In genomic region chr5:141360685-141361084, GRCh38 we compare ENCODE assay signal across 20 cellular contexts. TPM values are rescaled to one million over a fixed set of nuclear protein-coding genes. Genes with fewer than 3 reads are reported as not detected.
A peak's percentile ranks its signal among the peaks of the same experiment; 100 is the strongest.
DNase-seq lines count a peak whose midpoint lies in the region; ATAC-seq and TF ChIP-seq lines count a peak whose summit lies in the region.
"Had no signal": no experiment of that assay in that cellular context is flagged by ENCODE, and none has a peak within 500 bp of the region (broad histone marks: within the 10 kb centered on the region; RNA-seq: fewer than 3 reads in every experiment).

No MANE protein-coding gene starts in this region.

- CTCF ChIA-PET in CD4-positive, alpha-beta memory T cell (lab: Charles Lee; ENCODE audit: partially characterized antibody), result no interaction called here

- no peak overlapping the region for H3K27ac ChIP-seq in CD4-positive, alpha-beta memory T cell (ENCODE audit: low read depth, low read length)
- no peak overlapping the region for H3K27ac ChIP-seq in SU-DHL-6 (ENCODE audit: low read depth, low read length)
- no peak overlapping the region for H3K27ac ChIP-seq in muscle layer of duodenum (ENCODE audit: low read length)
- H3K27ac ChIP-seq: neural progenitor cell had no signal

- H3K4me3 Mint-ChIP-seq in CD4-positive, alpha-beta memory T cell, result peak overlapping the region in 1 of 8 donors; percentile 15
- H3K4me3 Mint-ChIP-seq: neural progenitor cell had no signal

- intact Hi-C loops in CD4-positive, alpha-beta memory T cell (cut with micrococcal nuclease), result no loop called here

- TF ChIP-seq CTCF in AG09309 (IDR thresholded peaks at IDR 0.05; ENCODE audit: control insufficient read depth, insufficient read depth, low read depth, low read length, missing control alignments) (no peak), SU-DHL-6 (IDR thresholded peaks at IDR 0.05; ENCODE audit: insufficient read depth, low read length, poor library complexity, severe bottlenecking) (no peak)

- no peak for ATAC-seq in GM21786 (IDR thresholded peaks at IDR 0.05; ENCODE audit: unreplicated experiment)
- ATAC-seq: T-helper 17 cell had no signal

- no peak for DNase-seq in AG09309 (ENCODE audit: low read depth)
- DNase-seq in CD4-positive, alpha-beta memory T cell, result no peak
- no peak for DNase-seq in G401 (ENCODE audit: low spot score)
- no peak for DNase-seq in GM19238 (ENCODE audit: insufficient read length, low spot score)
- no peak for DNase-seq in NCI-H2171 (lab: John Stamatoyannopoulos, UW)
- DNase-seq: activated CD4-positive, alpha-beta T cell treated with anti-CD3 and anti-CD28 coated beads, Interleukin-2, amount 50 U/mL, for 1 hour; COR-L47; effector memory CD8-positive, alpha-beta T cell; NCI-H748 treated with DMSO at 0.1 percent for 48 hours; OCI-M1; SHP77; stimulated activated CD4-positive, alpha-beta T cell treated with anti-CD3 and anti-CD28 coated beads, Interleukin-2, amount 100 ng/mL, for 48 hours; T-helper 17 cell had no signal

- H3K4me2 ChIP-seq in SU-DHL-6 (ENCODE audit: low read depth, low read length, poor library complexity, severe bottlenecking), result peak overlapping the region; percentile 58
- H3K4me2 ChIP-seq: neural progenitor cell, smooth muscle cell had no signal

- H3K4me1 Mint-ChIP-seq in CD4-positive, alpha-beta memory T cell, result peaks cover 0 to 5% (median 2%) of the 10 kb centered on the region in 4 donors
- H3K4me1 Mint-ChIP-seq: neural progenitor cell, T-helper 17 cell had no signal

- H3K4me1 ChIP-seq in CD4-positive, alpha-beta memory T cell (ENCODE audit: insufficient read depth, low read length), result no peaks in the 10 kb centered on the region
- H3K4me1 ChIP-seq in muscle layer of duodenum (ENCODE audit: control insufficient read depth in 1 of 2, insufficient read depth in 2 of 2, low read length in 2 of 2), result no peaks in the 10 kb centered on the region
- H3K4me1 ChIP-seq: neural progenitor cell had no signal

- POLR2A ChIA-PET in CD4-positive, alpha-beta memory T cell (lab: Charles Lee; ENCODE audit: partially characterized antibody), result no interaction called here

- H3K9ac ChIP-seq in SU-DHL-6 (ENCODE audit: low read length), result no peak overlapping the region
- H3K9ac ChIP-seq: neural progenitor cell had no signal

- H3K9me3 ChIP-seq in CD4-positive, alpha-beta memory T cell (ENCODE audit: control insufficient read depth in 1 of 2, low read length in 2 of 2), result peaks cover 0 to 4% of the 10 kb centered on the region in 2 donors
- H3K9me3 ChIP-seq in SU-DHL-6 (ENCODE audit: insufficient read depth, low read length) (peaks cover 32% of the 10 kb centered on the region; the same call in 1 of the 2 replicates), muscle layer of duodenum (ENCODE audit: control insufficient read depth in 1 of 2, low read length in 2 of 2) (peaks cover 71 to 80% of the 10 kb centered on the region in 2 donors)

- H3K9me2 ChIP-seq in SU-DHL-6 (replicated peaks; ENCODE audit: insufficient read depth, low read length), result no peaks in the 10 kb centered on the region

- no peaks in the 10 kb centered on the region for H4K20me1 ChIP-seq in SU-DHL-6 (ENCODE audit: low read depth, low read length)

- no peaks in the 10 kb centered on the region for H3K36me3 ChIP-seq in CD4-positive, alpha-beta memory T cell (ENCODE audit: insufficient read depth, low read length)
- peaks cover 10% of the 10 kb centered on the region; the same call in 1 of the 2 replicates for H3K36me3 ChIP-seq in SU-DHL-6 (ENCODE audit: low read length)
- H3K36me3 ChIP-seq in muscle layer of duodenum (ENCODE audit: control insufficient read depth in 1 of 2, insufficient read depth in 2 of 2, low read length in 2 of 2), result no peaks in the 10 kb centered on the region
- H3K36me3 ChIP-seq: MG63, neural progenitor cell had no signal

- H3K27me3 Mint-ChIP-seq in CD4-positive, alpha-beta memory T cell, result peaks cover 57% of the 10 kb centered on the region in 2 donors
- H3K27me3 Mint-ChIP-seq: progenitor cell of endocrine pancreas had no signal

- peaks cover 9 to 12% of the 10 kb centered on the region in 2 donors for H3K36me3 Mint-ChIP-seq in CD4-positive, alpha-beta memory T cell

- H3K9me3 Mint-ChIP-seq in CD4-positive, alpha-beta memory T cell, result peaks cover 5 to 77% (median 68%) of the 10 kb centered on the region in 8 donors

- in situ Hi-C loops in G401 (cut with HindIII; ENCODE audit: low sequenced_read_pairs), result no loop called here

- H3K4me3 ChIP-seq in AG09309 (ENCODE audit: control insufficient read depth, low read depth, low read length), result peak overlapping the region; percentile 59; the same call in 1 of the 2 replicates
- H3K4me3 ChIP-seq in CD4-positive, alpha-beta memory T cell (ENCODE audit: low read length in 2 of 2), result no peak overlapping the region
- peak overlapping the region; percentile 65 for H3K4me3 ChIP-seq in SU-DHL-6 (ENCODE audit: insufficient read depth, low read length, poor library complexity, severe bottlenecking)
- peak overlapping the region; percentile 48 to 58 for H3K4me3 ChIP-seq in muscle layer of duodenum (ENCODE audit: low read depth in 1 of 2, low read length in 2 of 2)
- H3K4me3 ChIP-seq: neural progenitor cell, smooth muscle cell had no signal

- no peak overlapping the region for H2AFZ ChIP-seq in SU-DHL-6 (ENCODE audit: low read depth, low read length, severe bottlenecking)

- peaks cover 4% of the 10 kb centered on the region; the same call in 1 of the 2 replicates for H3F3A ChIP-seq in SU-DHL-6 (ENCODE audit: insufficient read depth)

- peak overlapping the region in 4 of 7 donors; percentile 8 to 53 (median 28) for H3K27ac Mint-ChIP-seq in CD4-positive, alpha-beta memory T cell
- H3K27ac Mint-ChIP-seq: neural progenitor cell, progenitor cell of endocrine pancreas, T-helper 17 cell had no signal

- no peaks in the 10 kb centered on the region for H3K79me2 ChIP-seq in SU-DHL-6 (ENCODE audit: insufficient read depth, low read length)

- peaks cover 12% of the 10 kb centered on the region for H3K27me3 ChIP-seq in CD4-positive, alpha-beta memory T cell (ENCODE audit: insufficient read depth, low read length)
- H3K27me3 ChIP-seq in SU-DHL-6 (ENCODE audit: low read length) (no peaks in the 10 kb centered on the region), muscle layer of duodenum (ENCODE audit: low read depth, low read length) (no peaks in the 10 kb centered on the region)
- H3K27me3 ChIP-seq: MG63, neural progenitor cell had no signal

RNA-seq across cellular contexts. Expression of gene PCDHGB2, which starts 0.9 kb away (rescaled TPM):
- under 1 TPM; 0.55 to 0.64 TPM for total RNA-seq in CD4-positive, alpha-beta memory T cell
- polyA plus RNA-seq in CD4-positive, alpha-beta memory T cell, result not detected
- total RNA-seq in G401 (2014; rRNA removed; shearing (Covaris generic)), result 0.18 TPM in 1 of 2 replicates, not detected in the other
- polyA plus RNA-seq: smooth muscle cell had no signal

RNA-seq across cellular contexts. Expression of gene PCDHGA5, which starts 3.3 kb away (rescaled TPM):
- under 1 TPM; 0.28 to 0.44 TPM for total RNA-seq in CD4-positive, alpha-beta memory T cell
- not detected for polyA plus RNA-seq in CD4-positive, alpha-beta memory T cell
- total RNA-seq in G401 (2014; rRNA removed; shearing (Covaris generic)), result 0.24 TPM in 1 of 2 replicates, not detected in the other
- polyA plus RNA-seq: smooth muscle cell had no signal

RNA-seq across cellular contexts. Expression of gene PCDHGA4, which starts 5.9 kb away (rescaled TPM):
- total RNA-seq in CD4-positive, alpha-beta memory T cell, result under 1 TPM in 1 of 2 experiments, not detected in 1; 0.47 TPM
- polyA plus RNA-seq in CD4-positive, alpha-beta memory T cell, result not detected
- 0.06 TPM in 1 of 2 replicates, not detected in the other for total RNA-seq in G401 (2014; rRNA removed; shearing (Covaris generic))
- polyA plus RNA-seq: smooth muscle cell had no signal

RNA-seq across cellular contexts. Expression of gene PCDHGB3, which starts 9.4 kb away (rescaled TPM):
- total RNA-seq in CD4-positive, alpha-beta memory T cell, result under 1 TPM; 0.50 to 0.76 TPM
- not detected for polyA plus RNA-seq in CD4-positive, alpha-beta memory T cell
- total RNA-seq in G401 (2014; rRNA removed; shearing (Covaris generic)), result not detected in 2 replicates
- total RNA-seq: smooth muscle cell had no signal
- polyA plus RNA-seq: smooth muscle cell had no signal

RNA-seq across cellular contexts. Expression of gene PCDHGB1, which starts 10.8 kb away (rescaled TPM):
- total RNA-seq in CD4-positive, alpha-beta memory T cell, result under 1 TPM; 0.17 to 0.26 TPM
- not detected for polyA plus RNA-seq in CD4-positive, alpha-beta memory T cell
- not detected in 2 replicates for total RNA-seq in G401 (2014; rRNA removed; shearing (Covaris generic))

Comparison
In these comparisons a context has a peak if more than half of its experiments do, and no peak if none do; other contexts are left out.
1. H3K4me3 ChIP-seq: peak in AG09309 (single experiment), SU-DHL-6 (single experiment) and muscle layer of duodenum (2 of 2); none in CD4-positive, alpha-beta memory T cell (0 of 2).